Comparison of ENCODE assay signal across 2 cellular contexts in genomic region chr1:36584874-36585759, GRCh38.
TF ChIP-seq lines count a peak whose summit lies in the region.

No MANE protein-coding gene starts in this region.

TF ChIP-seq in GM23338, 12 proteins besides CTCF, POLR2A, EP300 and RAD21 (continued from another document):
- TF ChIP-seq, protein P1, sequence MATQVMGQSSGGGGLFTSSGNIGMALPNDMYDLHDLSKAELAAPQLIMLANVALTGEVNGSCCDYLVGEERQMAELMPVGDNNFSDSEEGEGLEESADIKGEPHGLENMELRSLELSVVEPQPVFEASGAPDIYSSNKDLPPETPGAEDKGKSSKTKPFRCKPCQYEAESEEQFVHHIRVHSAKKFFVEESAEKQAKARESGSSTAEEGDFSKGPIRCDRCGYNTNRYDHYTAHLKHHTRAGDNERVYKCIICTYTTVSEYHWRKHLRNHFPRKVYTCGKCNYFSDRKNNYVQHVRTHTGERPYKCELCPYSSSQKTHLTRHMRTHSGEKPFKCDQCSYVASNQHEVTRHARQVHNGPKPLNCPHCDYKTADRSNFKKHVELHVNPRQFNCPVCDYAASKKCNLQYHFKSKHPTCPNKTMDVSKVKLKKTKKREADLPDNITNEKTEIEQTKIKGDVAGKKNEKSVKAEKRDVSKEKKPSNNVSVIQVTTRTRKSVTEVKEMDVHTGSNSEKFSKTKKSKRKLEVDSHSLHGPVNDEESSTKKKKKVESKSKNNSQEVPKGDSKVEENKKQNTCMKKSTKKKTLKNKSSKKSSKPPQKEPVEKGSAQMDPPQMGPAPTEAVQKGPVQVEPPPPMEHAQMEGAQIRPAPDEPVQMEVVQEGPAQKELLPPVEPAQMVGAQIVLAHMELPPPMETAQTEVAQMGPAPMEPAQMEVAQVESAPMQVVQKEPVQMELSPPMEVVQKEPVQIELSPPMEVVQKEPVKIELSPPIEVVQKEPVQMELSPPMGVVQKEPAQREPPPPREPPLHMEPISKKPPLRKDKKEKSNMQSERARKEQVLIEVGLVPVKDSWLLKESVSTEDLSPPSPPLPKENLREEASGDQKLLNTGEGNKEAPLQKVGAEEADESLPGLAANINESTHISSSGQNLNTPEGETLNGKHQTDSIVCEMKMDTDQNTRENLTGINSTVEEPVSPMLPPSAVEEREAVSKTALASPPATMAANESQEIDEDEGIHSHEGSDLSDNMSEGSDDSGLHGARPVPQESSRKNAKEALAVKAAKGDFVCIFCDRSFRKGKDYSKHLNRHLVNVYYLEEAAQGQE (IDR thresholded peaks at IDR 0.05; ENCODE audit: unreplicated experiment): no peak
- no peak for TF ChIP-seq POLR2AphosphoS5 (IDR thresholded peaks at IDR 0.05; ENCODE audit: low read depth)
- TF ChIP-seq, protein P2, sequence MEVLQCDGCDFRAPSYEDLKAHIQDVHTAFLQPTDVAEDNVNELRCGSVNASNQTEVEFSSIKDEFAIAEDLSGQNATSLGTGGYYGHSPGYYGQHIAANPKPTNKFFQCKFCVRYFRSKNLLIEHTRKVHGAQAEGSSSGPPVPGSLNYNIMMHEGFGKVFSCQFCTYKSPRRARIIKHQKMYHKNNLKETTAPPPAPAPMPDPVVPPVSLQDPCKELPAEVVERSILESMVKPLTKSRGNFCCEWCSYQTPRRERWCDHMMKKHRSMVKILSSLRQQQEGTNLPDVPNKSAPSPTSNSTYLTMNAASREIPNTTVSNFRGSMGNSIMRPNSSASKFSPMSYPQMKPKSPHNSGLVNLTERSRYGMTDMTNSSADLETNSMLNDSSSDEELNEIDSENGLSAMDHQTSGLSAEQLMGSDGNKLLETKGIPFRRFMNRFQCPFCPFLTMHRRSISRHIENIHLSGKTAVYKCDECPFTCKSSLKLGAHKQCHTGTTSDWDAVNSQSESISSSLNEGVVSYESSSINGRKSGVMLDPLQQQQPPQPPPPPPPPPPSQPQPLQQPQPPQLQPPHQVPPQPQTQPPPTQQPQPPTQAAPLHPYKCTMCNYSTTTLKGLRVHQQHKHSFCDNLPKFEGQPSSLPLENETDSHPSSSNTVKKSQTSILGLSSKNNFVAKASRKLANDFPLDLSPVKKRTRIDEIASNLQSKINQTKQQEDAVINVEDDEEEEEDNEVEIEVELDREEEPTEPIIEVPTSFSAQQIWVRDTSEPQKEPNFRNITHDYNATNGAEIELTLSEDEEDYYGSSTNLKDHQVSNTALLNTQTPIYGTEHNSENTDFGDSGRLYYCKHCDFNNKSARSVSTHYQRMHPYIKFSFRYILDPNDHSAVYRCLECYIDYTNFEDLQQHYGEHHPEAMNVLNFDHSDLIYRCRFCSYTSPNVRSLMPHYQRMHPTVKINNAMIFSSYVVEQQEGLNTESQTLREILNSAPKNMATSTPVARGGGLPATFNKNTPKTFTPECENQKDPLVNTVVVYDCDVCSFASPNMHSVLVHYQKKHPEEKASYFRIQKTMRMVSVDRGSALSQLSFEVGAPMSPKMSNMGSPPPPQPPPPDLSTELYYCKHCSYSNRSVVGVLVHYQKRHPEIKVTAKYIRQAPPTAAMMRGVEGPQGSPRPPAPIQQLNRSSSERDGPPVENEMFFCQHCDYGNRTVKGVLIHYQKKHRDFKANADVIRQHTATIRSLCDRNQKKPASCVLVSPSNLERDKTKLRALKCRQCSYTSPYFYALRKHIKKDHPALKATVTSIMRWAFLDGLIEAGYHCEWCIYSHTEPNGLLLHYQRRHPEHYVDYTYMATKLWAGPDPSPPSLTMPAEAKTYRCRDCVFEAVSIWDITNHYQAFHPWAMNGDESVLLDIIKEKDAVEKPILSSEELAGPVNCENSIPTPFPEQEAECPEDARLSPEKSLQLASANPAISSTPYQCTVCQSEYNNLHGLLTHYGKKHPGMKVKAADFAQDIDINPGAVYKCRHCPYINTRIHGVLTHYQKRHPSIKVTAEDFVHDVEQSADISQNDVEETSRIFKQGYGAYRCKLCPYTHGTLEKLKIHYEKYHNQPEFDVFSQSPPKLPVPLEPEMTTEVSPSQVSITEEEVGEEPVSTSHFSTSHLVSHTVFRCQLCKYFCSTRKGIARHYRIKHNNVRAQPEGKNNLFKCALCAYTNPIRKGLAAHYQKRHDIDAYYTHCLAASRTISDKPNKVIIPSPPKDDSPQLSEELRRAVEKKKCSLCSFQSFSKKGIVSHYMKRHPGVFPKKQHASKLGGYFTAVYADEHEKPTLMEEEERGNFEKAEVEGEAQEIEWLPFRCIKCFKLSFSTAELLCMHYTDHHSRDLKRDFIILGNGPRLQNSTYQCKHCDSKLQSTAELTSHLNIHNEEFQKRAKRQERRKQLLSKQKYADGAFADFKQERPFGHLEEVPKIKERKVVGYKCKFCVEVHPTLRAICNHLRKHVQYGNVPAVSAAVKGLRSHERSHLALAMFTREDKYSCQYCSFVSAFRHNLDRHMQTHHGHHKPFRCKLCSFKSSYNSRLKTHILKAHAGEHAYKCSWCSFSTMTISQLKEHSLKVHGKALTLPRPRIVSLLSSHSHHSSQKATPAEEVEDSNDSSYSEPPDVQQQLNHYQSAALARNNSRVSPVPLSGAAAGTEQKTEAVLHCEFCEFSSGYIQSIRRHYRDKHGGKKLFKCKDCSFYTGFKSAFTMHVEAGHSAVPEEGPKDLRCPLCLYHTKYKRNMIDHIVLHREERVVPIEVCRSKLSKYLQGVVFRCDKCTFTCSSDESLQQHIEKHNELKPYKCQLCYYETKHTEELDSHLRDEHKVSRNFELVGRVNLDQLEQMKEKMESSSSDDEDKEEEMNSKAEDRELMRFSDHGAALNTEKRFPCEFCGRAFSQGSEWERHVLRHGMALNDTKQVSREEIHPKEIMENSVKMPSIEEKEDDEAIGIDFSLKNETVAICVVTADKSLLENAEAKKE (CRISPR knock-in tag; IDR thresholded peaks at IDR 0.05): no peak

TF ChIP-seq in K562, 482 proteins besides CTCF, POLR2A, EP300 and RAD21 (continued from another document):
- TF ChIP-seq BCOR (IDR thresholded peaks at IDR 0.05) (peak; percentile 89), ZNF589 (CRISPR knock-in tag; IDR thresholded peaks at IDR 0.05; ENCODE audit: low read depth) (no peak), KDM1A (IDR thresholded peaks at IDR 0.05) (peak; percentile 48 to 52; a peak in 2 of 4 replicates), JUNB (CRISPR knock-in tag; conservative IDR thresholded peaks at IDR 0.05) (no peak), USF2 (CRISPR knock-in tag; IDR thresholded peaks at IDR 0.05) (no peak), TCFL5 (CRISPR knock-in tag; conservative IDR thresholded peaks at IDR 0.05) (no peak), ADNP (tag; IDR thresholded peaks at IDR 0.05) (peak; percentile 82), ZKSCAN1 (IDR thresholded peaks at IDR 0.05; ENCODE audit: low read depth, low read length) (peak; percentile 88)
